15 cellular contexts compared by ENCODE assay signal in genomic region chr11:121455115-121455514, GRCh38. TPM values are rescaled to one million over a fixed set of nuclear protein-coding genes. Genes with fewer than 3 reads are reported as not detected.
DNase-seq lines count a peak whose midpoint lies in the region; ATAC-seq and TF ChIP-seq lines count a peak whose summit lies in the region.
"Had no signal": no experiment of that assay in that cellular context is flagged by ENCODE, and none has a peak within 500 bp of the region (broad histone marks: within the 10 kb centered on the region; RNA-seq: fewer than 3 reads in every experiment).

No MANE protein-coding gene starts in this region.

- H3K27ac Mint-ChIP-seq in CD4-positive, alpha-beta T cell = peak overlapping the region; percentile 93
- peak overlapping the region; percentile 92 for H3K27ac Mint-ChIP-seq in activated T-helper 17 cell treated with anti-CD3 and anti-CD28 coated beads, Interleukin-2, amount 50 U/mL, for 72 hours
- H3K27ac Mint-ChIP-seq: stimulated activated naive B cell treated with anti-CD40 and anti-IgM and Interleukin-4, amounts not matched to agents 10 μg/mL and 1 μg/mL and 100 μg/mL, for 72 hours had no signal

- H3K9me3 Mint-ChIP-seq in CD4-positive, alpha-beta T cell = no peaks in the 10 kb centered on the region
- no peaks in the 10 kb centered on the region for H3K9me3 Mint-ChIP-seq in activated T-helper 17 cell treated with anti-CD3 and anti-CD28 coated beads, Interleukin-2, amount 50 U/mL, for 72 hours
- H3K9me3 Mint-ChIP-seq: stimulated activated naive B cell treated with anti-CD40 and anti-IgM and Interleukin-4, amounts not matched to agents 10 μg/mL and 1 μg/mL and 100 μg/mL, for 72 hours had no signal

- no peaks in the 10 kb centered on the region for H3K9me3 ChIP-seq in CD4-positive, alpha-beta T cell (ENCODE audit: control insufficient read depth, low read length)
- H3K9me3 ChIP-seq in right lobe of liver = no peaks in the 10 kb centered on the region
- H3K9me3 ChIP-seq: BLaER1 had no signal

- CTCF ChIA-PET in CD4-positive, alpha-beta T cell (lab: Charles Lee) = no interaction called here

- H3K4me3 ChIP-seq in GM08714 (ENCODE audit: low read length) = peak overlapping the region; percentile 1; the same call in 1 of the 2 replicates
- no peak overlapping the region for H3K4me3 ChIP-seq in right lobe of liver
- H3K4me3 ChIP-seq: BLaER1 had no signal

- no peaks in the 10 kb centered on the region for H3K27me3 ChIP-seq in CD4-positive, alpha-beta T cell (ENCODE audit: control insufficient read depth, insufficient read depth, low read length)
- H3K27me3 ChIP-seq in right lobe of liver = no peaks in the 10 kb centered on the region

- H3K36me3 Mint-ChIP-seq in CD4-positive, alpha-beta T cell (ENCODE audit: low read depth) = peaks cover 80% of the 10 kb centered on the region
- H3K36me3 Mint-ChIP-seq in activated T-helper 17 cell treated with anti-CD3 and anti-CD28 coated beads, Interleukin-2, amount 50 U/mL, for 72 hours (ENCODE audit: low read depth) = peaks cover 35% of the 10 kb centered on the region

- peaks cover 87% of the 10 kb centered on the region for H3K4me1 Mint-ChIP-seq in CD4-positive, alpha-beta T cell (ENCODE audit: low read depth)
- H3K4me1 Mint-ChIP-seq in activated T-helper 17 cell treated with anti-CD3 and anti-CD28 coated beads, Interleukin-2, amount 50 U/mL, for 72 hours = peaks cover 67% of the 10 kb centered on the region

- TF ChIP-seq POLR2A in right lobe of liver (IDR thresholded peaks at IDR 0.05) = no peak

- POLR2A ChIA-PET in CD4-positive, alpha-beta T cell (lab: Charles Lee) = interaction anchor here (1.6 to 4.3 kb wide), 4 partner anchors 11 to 163 kb away, joined by 6 to 58 read pairs (median 7); partner anchors contain the start of gene SC5D

- H3K27me3 Mint-ChIP-seq in CD4-positive, alpha-beta T cell = no peaks in the 10 kb centered on the region
- no peaks in the 10 kb centered on the region for H3K27me3 Mint-ChIP-seq in activated T-helper 17 cell treated with anti-CD3 and anti-CD28 coated beads, Interleukin-2, amount 50 U/mL, for 72 hours
- H3K27me3 Mint-ChIP-seq: stimulated activated naive B cell treated with anti-CD40 and anti-IgM and Interleukin-4, amounts not matched to agents 10 μg/mL and 1 μg/mL and 100 μg/mL, for 72 hours had no signal

- no peak for DNase-seq in CD4-positive, alpha-beta T cell
- DNase-seq in right lobe of liver (no peak), RPMI8226 (no peak)
- DNase-seq: kidney; NCI-H2081 treated with DMSO at 0.1 percent for 48 hours; right cardiac atrium; Right ventricle myocardium superior; stimulated activated CD4-positive, alpha-beta T cell treated with anti-CD3 and anti-CD28 coated beads, Interleukin-4, amount 100 ng/mL, for 24 hours; stimulated activated naive B cell treated with anti-CD40 and anti-IgM and Interleukin-4, amounts not matched to agents 10 μg/mL and 1 μg/mL and 100 μg/mL, for 72 hours had no signal

- peak overlapping the region; percentile 88 for H3K27ac ChIP-seq in CD4-positive, alpha-beta T cell (ENCODE audit: low read depth, low read length)
- H3K27ac ChIP-seq in right lobe of liver = peak overlapping the region in 2 of 3 donors; percentile 95 to 97
- H3K27ac ChIP-seq: BLaER1 had no signal

- H3K36me3 ChIP-seq in right lobe of liver = no peaks in the 10 kb centered on the region
- H3K36me3 ChIP-seq: BLaER1 had no signal

- 62% methylated on average over 3 of the region's 3 CpGs for WGBS in right lobe of liver (ENCODE audit: insufficient coverage, low coverage, low lambda C conversion rate, missing lambda C conversion rate)

- H3K4me3 Mint-ChIP-seq in CD4-positive, alpha-beta T cell = peak overlapping the region; percentile 95
- peak overlapping the region; percentile 92 for H3K4me3 Mint-ChIP-seq in activated T-helper 17 cell treated with anti-CD3 and anti-CD28 coated beads, Interleukin-2, amount 50 U/mL, for 72 hours

- intact Hi-C loops in CD4-positive, alpha-beta T cell (cut with DNase I, micrococcal nuclease) = loop anchor here in 1 of 2 experiments (1.0 to 10.0 kb wide), 2 partner anchors 9 to 140 kb away; no protein-coding TSS in a partner anchor
- intact Hi-C loops in right lobe of liver (cut with DNase I) = loop anchor here in 1 of 2 donors (10.0 kb wide), 1 partner anchor 120 kb away; no protein-coding TSS in a partner anchor

- peaks cover 0 to 67% (median 27%) of the 10 kb centered on the region in 4 donors for H3K4me1 ChIP-seq in right lobe of liver

- no peak for TF ChIP-seq CTCF in CD4-positive, alpha-beta T cell (IDR thresholded peaks at IDR 0.05)
- no peak for TF ChIP-seq CTCF in right lobe of liver (IDR thresholded peaks at IDR 0.05)

- ATAC-seq in CD4-positive, alpha-beta T cell (ENCODE audit: poor library complexity) = no peak
- ATAC-seq in activated T-helper 17 cell treated with anti-CD3 and anti-CD28 coated beads, Interleukin-2, amount 50 U/mL, for 72 hours (replicated peaks) = no peak
- ATAC-seq in right lobe of liver = no peak
- no peak for ATAC-seq in HG02759 (IDR thresholded peaks at IDR 0.05; ENCODE audit: unreplicated experiment)
- ATAC-seq in HG02938 (IDR thresholded peaks at IDR 0.05; ENCODE audit: unreplicated experiment) = no peak
- no peak for ATAC-seq in GM21526 (IDR thresholded peaks at IDR 0.05; ENCODE audit: low FRiP score, unreplicated experiment)
- ATAC-seq: right cardiac atrium; stimulated activated naive B cell treated with anti-CD40 and anti-IgM and Interleukin-4, amounts not matched to agents 10 μg/mL and 1 μg/mL and 100 μg/mL, for 72 hours had no signal

RNA-seq across cellular contexts. Expression of gene SORL1, which starts 3.0 kb away (rescaled TPM):
- total RNA-seq in CD4-positive, alpha-beta T cell = 100 to 1,000 TPM; 235 to 241 TPM
- 10 to 100 TPM; 47.1 to 98.5 TPM for total RNA-seq in activated T-helper 17 cell treated with anti-CD3 and anti-CD28 coated beads, Interleukin-2, amount 50 U/mL, for 72 hours
- 100 to 1,000 TPM in 2 of 6 experiments, 10 to 100 TPM in 4; 45.2 to 137 (median 73.8) TPM for total RNA-seq in right lobe of liver
